17 cellular contexts compared by ENCODE assay signal in the genomic region with DNA sequence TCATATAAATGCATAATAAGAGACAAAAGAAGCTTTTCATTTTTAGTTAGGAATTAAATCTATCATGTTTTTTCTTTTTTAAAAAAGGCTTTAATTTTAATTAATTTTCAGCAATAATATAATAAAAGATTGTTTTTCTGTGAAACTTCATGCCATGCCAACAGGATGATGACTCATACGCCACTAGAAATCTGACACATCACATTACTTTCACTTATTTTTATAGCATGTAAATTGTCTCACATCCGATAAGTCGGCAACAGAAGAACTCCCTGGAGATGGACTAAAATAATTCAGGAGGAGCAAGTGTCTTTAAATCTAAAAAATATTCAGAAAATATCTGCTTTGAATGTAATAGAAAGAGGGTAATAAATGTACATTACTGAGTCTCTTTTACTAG.
DNase-seq lines count a peak whose midpoint lies in the region; TF ChIP-seq lines count a peak whose summit lies in the region.
"Had no signal": no experiment of that assay in that cellular context is flagged by ENCODE, and none has a peak within 500 bp of the region (broad histone marks: within the 10 kb centered on the region; RNA-seq: fewer than 3 reads in every experiment).

No MANE protein-coding gene starts in this region.

- 19% methylated on average over 3 of the region's 3 CpGs for WGBS in suprapubic skin

- in situ Hi-C loops in brain microvascular endothelial cell (cut with HindIII; ENCODE audit: low pct_ligation_motif_present, low sequenced_read_pairs), result no loop called here

- H3K27me3 ChIP-seq in brain microvascular endothelial cell (replicated peaks) (no peaks in the 10 kb centered on the region), suprapubic skin (no peaks in the 10 kb centered on the region)
- H3K27me3 ChIP-seq: vagina had no signal

- H3K36me3 ChIP-seq in brain microvascular endothelial cell (replicated peaks) (no peaks in the 10 kb centered on the region), suprapubic skin (no peaks in the 10 kb centered on the region)
- H3K36me3 ChIP-seq: vagina had no signal

- no peak for TF ChIP-seq EP300 in suprapubic skin (IDR thresholded peaks at IDR 0.05)

- H3K27ac ChIP-seq in brain microvascular endothelial cell, result peak overlapping the region; percentile 43
- H3K27ac ChIP-seq in suprapubic skin, result no peak overlapping the region
- H3K27ac ChIP-seq: vagina had no signal

- H3K4me3 ChIP-seq in brain microvascular endothelial cell (ENCODE audit: low read depth, low read length), result no peak overlapping the region
- no peak overlapping the region for H3K4me3 ChIP-seq in suprapubic skin
- H3K4me3 ChIP-seq: K562, vagina had no signal

- no peaks in the 10 kb centered on the region for H3K9me3 ChIP-seq in suprapubic skin
- H3K9me3 ChIP-seq: vagina had no signal

- DNase-seq in AG08396 (ENCODE audit: low spot score), result peak; percentile 7
- peak; percentile 90 for DNase-seq in LHCN-M2 (ENCODE audit: low read depth)
- DNase-seq in brain microvascular endothelial cell, result peak; percentile 72
- DNase-seq in iris pigment epithelial cell (ENCODE audit: low read depth), result peak; percentile 82
- no peak for DNase-seq in suprapubic skin (ENCODE audit: low spot score in 2 of 2)
- DNase-seq in OCI-M1 (lab: John Stamatoyannopoulos, UW), result no peak
- DNase-seq in activated T-cell treated with anti-CD3 and anti-CD28 coated beads, Interleukin-2, amount 50 U/mL, for 48 hours, result no peak
- DNase-seq in HK-2 (ENCODE audit: unreplicated experiment), result no peak
- DNase-seq: activated B cell treated with CpG ODN at 0.5 μM for 24 hours; activated CD8-positive, alpha-beta memory T cell treated with anti-CD3 and anti-CD28 coated beads, Interleukin-2, amount 50 U/mL, for 4 hours; activated naive CD8-positive, alpha-beta T cell treated with anti-CD3 and anti-CD28 coated beads, Interleukin-2, amount 50 U/mL, for 24 hours; NCI-H187 treated with DMSO at 0.1 percent for 48 hours; NCI-H774; stimulated activated CD4-positive, alpha-beta T cell treated with anti-CD3 and anti-CD28 coated beads, Interleukin-4, amount 100 ng/mL, for 1 hour; stimulated activated naive B cell treated with anti-CD40 and anti-IgM and Interleukin-4, amounts not matched to agents 10 μg/mL and 1 μg/mL and 100 μg/mL, for 72 hours had no signal

- peaks cover 8% of the 10 kb centered on the region for H3K4me1 ChIP-seq in suprapubic skin
- H3K4me1 ChIP-seq: vagina had no signal

- no peak for TF ChIP-seq POLR2A in suprapubic skin (IDR thresholded peaks at IDR 0.05)

- TF ChIP-seq CTCF in brain microvascular endothelial cell (IDR thresholded peaks at IDR 0.05; ENCODE audit: low read depth, low read length, missing control alignments) (no peak), suprapubic skin (IDR thresholded peaks at IDR 0.05) (no peak)

Comparison
In these comparisons a context has a peak if more than half of its experiments do, and no peak if none do; other contexts are left out.
1. DNase-seq: peak in AG08396 (single experiment), LHCN-M2 (single experiment), brain microvascular endothelial cell (single experiment) and iris pigment epithelial cell (single experiment); none in suprapubic skin (0 of 2), OCI-M1 (single experiment), activated T-cell treated with anti-CD3 and anti-CD28 coated beads, Interleukin-2, amount 50 U/mL, for 48 hours (0 of 2) and HK-2 (single experiment).